ENCODE assay signal across 7 cellular contexts in the genomic region with DNA sequence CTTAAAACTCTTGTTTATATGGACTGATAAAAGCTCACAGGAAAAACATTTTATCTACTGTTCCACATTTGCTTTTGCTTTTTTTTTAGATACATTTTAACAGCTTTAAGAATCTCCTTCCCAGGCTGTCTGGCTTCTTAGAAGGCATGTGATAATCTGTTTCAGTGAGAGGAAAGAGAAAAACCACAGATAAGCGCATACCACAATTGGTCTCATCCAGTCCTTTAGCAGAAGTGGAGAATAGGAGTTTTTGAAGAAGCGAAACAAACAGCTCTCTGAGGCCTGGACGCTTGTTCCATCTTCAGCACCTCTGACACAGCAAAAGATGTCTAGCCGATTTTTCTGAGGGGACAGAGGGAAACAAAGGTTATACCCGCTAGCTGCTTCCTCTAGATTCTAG. TPM values are rescaled to one million over a fixed set of nuclear protein-coding genes. Genes with fewer than 3 reads are reported as not detected.
DNase-seq lines count a peak whose midpoint lies in the region; ATAC-seq and TF ChIP-seq lines count a peak whose summit lies in the region.

No MANE protein-coding gene starts in this region.

- no peak overlapping the region for H3K18ac ChIP-seq in trophoblast cell (ENCODE audit: low read length)

- H3K4ac ChIP-seq in trophoblast cell (ENCODE audit: low read depth, low read length) = no peak overlapping the region

- ATAC-seq in HG03159 (IDR thresholded peaks at IDR 0.05; ENCODE audit: unreplicated experiment) (peak; percentile 56), HG02588 (IDR thresholded peaks at IDR 0.05; ENCODE audit: unreplicated experiment) (no peak)
- ATAC-seq in activated naive CD4-positive, alpha-beta T cell treated with anti-CD3 and anti-CD28 coated beads, Interleukin-2, amount 50 U/mL, for 72 hours = peak; percentile 52 to 69

- no peaks in the 10 kb centered on the region for H3K9me3 ChIP-seq in trophoblast cell (ENCODE audit: insufficient read depth, low read depth, low read length)
- H3K9me3 ChIP-seq in transverse colon = no peaks in the 10 kb centered on the region

- no peak overlapping the region for H4K12ac ChIP-seq in trophoblast cell (ENCODE audit: low read depth, low read length)

- H3K4me3 ChIP-seq in trophoblast cell (ENCODE audit: low read depth, low read length) (no peak overlapping the region), transverse colon (no peak overlapping the region)

- no peaks in the 10 kb centered on the region for H3K27me3 ChIP-seq in trophoblast cell (ENCODE audit: insufficient read depth, low read length)
- no peaks in the 10 kb centered on the region for H3K27me3 ChIP-seq in transverse colon

- no peaks in the 10 kb centered on the region for H3K9me3 Mint-ChIP-seq in activated naive CD4-positive, alpha-beta T cell treated with anti-CD3 and anti-CD28 coated beads, Interleukin-2, amount 50 U/mL, for 72 hours

- H3K79me1 ChIP-seq in trophoblast cell (ENCODE audit: low read length) = peaks cover 2% of the 10 kb centered on the region

- no peak overlapping the region for H3K4me2 ChIP-seq in trophoblast cell (ENCODE audit: low read length)

- H2AK5ac ChIP-seq in trophoblast cell (ENCODE audit: low read length) = no peak overlapping the region

- no peak overlapping the region for H4K91ac ChIP-seq in trophoblast cell (ENCODE audit: low read depth, low read length)

- H3K9ac ChIP-seq in trophoblast cell (ENCODE audit: low read length) = no peak overlapping the region

- peak overlapping the region; percentile 40 for H3K27ac ChIP-seq in trophoblast cell (ENCODE audit: low read depth, low read length)
- H3K27ac ChIP-seq in transverse colon = peak overlapping the region in 1 of 4 donors; percentile 22

- H3K4me1 ChIP-seq in trophoblast cell (ENCODE audit: control insufficient read depth in 1 of 2, insufficient read depth in 2 of 2, low read length in 2 of 2) = peaks cover 15 to 27% of the 10 kb centered on the region in 2 experiments
- no peaks in the 10 kb centered on the region for H3K4me1 ChIP-seq in transverse colon

- H3K36me3 ChIP-seq in trophoblast cell (ENCODE audit: control insufficient read depth in 1 of 2, insufficient read depth in 2 of 2, low read length in 2 of 2) = peaks cover 43 to 63% of the 10 kb centered on the region in 2 experiments
- H3K36me3 ChIP-seq in transverse colon = peaks cover 0 to 84% (median 39%) of the 10 kb centered on the region in 4 donors

- H4K8ac ChIP-seq in trophoblast cell (ENCODE audit: low read depth, low read length) = no peak overlapping the region

- no peak overlapping the region for H3K14ac ChIP-seq in trophoblast cell (ENCODE audit: low read length)

- TF ChIP-seq CTCF in transverse colon (IDR thresholded peaks at IDR 0.05) = no peak

- no peak overlapping the region for H2BK5ac ChIP-seq in trophoblast cell (ENCODE audit: low read depth, low read length, poor library complexity)

- no peak overlapping the region for H2AFZ ChIP-seq in trophoblast cell (ENCODE audit: insufficient read depth, low read length, poor library complexity)

- in situ Hi-C loops in transverse colon (cut with MboI; ENCODE audit: low pct_ligation_motif_present in 1 of 4, low pct_unique_long_range_greater_than_20kb in 1 of 4, low sequenced_read_pairs in 3 of 4) = no loop called here

- TF ChIP-seq POLR2A in transverse colon (IDR thresholded peaks at IDR 0.05) = no peak

- DNase-seq in GM19238 (ENCODE audit: insufficient read length, low spot score) = peak; percentile 41
- DNase-seq in activated naive CD4-positive, alpha-beta T cell treated with anti-CD3 and anti-CD28 coated beads, Interleukin-2, amount 50 U/mL, for 72 hours (ENCODE audit: low spot score in 2 of 2) = no peak
- peak; percentile 37 to 70 for DNase-seq in trophoblast cell
- no peak for DNase-seq in transverse colon
- DNase-seq in superior temporal gyrus (ENCODE audit: extremely low spot score) = no peak

- WGBS in trophoblast cell (ENCODE audit: extremely low coverage, insufficient coverage, insufficient read length) = no CpG with 5 or more reads among the region's 5 CpGs
- WGBS in transverse colon (ENCODE audit: low coverage in 1 of 2), 2 donors = 62 to 78% methylated on average over 5 of the region's 5 CpGs

- TF ChIP-seq EP300 in transverse colon (IDR thresholded peaks at IDR 0.05; ENCODE audit: low read depth) = no peak

- intact Hi-C loops in transverse colon (cut with DNase I; ENCODE audit: low total_unique reads) = no loop called here

- H3K36me3 Mint-ChIP-seq in activated naive CD4-positive, alpha-beta T cell treated with anti-CD3 and anti-CD28 coated beads, Interleukin-2, amount 50 U/mL, for 72 hours = peaks cover 20 to 35% of the 10 kb centered on the region in 2 donors

- no peak overlapping the region for H2BK12ac ChIP-seq in trophoblast cell (ENCODE audit: low read length)

- H3K27ac Mint-ChIP-seq in activated naive CD4-positive, alpha-beta T cell treated with anti-CD3 and anti-CD28 coated beads, Interleukin-2, amount 50 U/mL, for 72 hours = peak overlapping the region; percentile 72 to 94

- H3K23ac ChIP-seq in trophoblast cell (ENCODE audit: low read length) = no peak overlapping the region

- H2BK120ac ChIP-seq in trophoblast cell (ENCODE audit: insufficient read depth, low read length, poor library complexity) = no peak overlapping the region

- no peaks in the 10 kb centered on the region for H3K79me2 ChIP-seq in trophoblast cell (ENCODE audit: control insufficient read depth, insufficient read depth, low read length, poor library complexity)

RNA-seq across cellular contexts. Expression of a gene that starts 37.6 kb away (rescaled TPM):
- 10 to 100 TPM; 31.3 to 54.0 TPM for total RNA-seq in activated naive CD4-positive, alpha-beta T cell treated with anti-CD3 and anti-CD28 coated beads, Interleukin-2, amount 50 U/mL, for 72 hours
- 29.1 and 31.9 TPM in 2 replicates for polyA plus RNA-seq in trophoblast cell (2013)
- total RNA-seq in transverse colon = 10 to 100 TPM in 3 of 4 donors, 1 to 10 TPM in 1; 4.4 to 34.1 (median 26.6) TPM

RNA-seq across cellular contexts. Expression of a gene that starts 45.4 kb away (rescaled TPM):
- total RNA-seq in activated naive CD4-positive, alpha-beta T cell treated with anti-CD3 and anti-CD28 coated beads, Interleukin-2, amount 50 U/mL, for 72 hours = 10 to 100 TPM; 28.1 to 39.7 TPM
- polyA plus RNA-seq in trophoblast cell (2013) = 36.0 and 39.0 TPM in 2 replicates
- total RNA-seq in transverse colon = 10 to 100 TPM; 33.6 to 96.1 (median 49.7) TPM

Comparison
In these comparisons a context has a peak if more than half of its experiments do, and no peak if none do; other contexts are left out.
1. DNase-seq: peak in GM19238 (single experiment) and trophoblast cell (2 of 2); none in activated naive CD4-positive, alpha-beta T cell treated with anti-CD3 and anti-CD28 coated beads, Interleukin-2, amount 50 U/mL, for 72 hours (0 of 2), transverse colon (single experiment) and superior temporal gyrus (single experiment).